8 cellular contexts compared by ENCODE assay signal in genomic region chr2:201642579-201643215, GRCh38. TPM values are rescaled to one million over a fixed set of nuclear protein-coding genes. Genes with fewer than 3 reads are reported as not detected.
DNase-seq lines count a peak whose midpoint lies in the region; ATAC-seq and TF ChIP-seq lines count a peak whose summit lies in the region.

No MANE protein-coding gene starts in this region.

- TF ChIP-seq CTCF in AG09309 (IDR thresholded peaks at IDR 0.05; ENCODE audit: control insufficient read depth, insufficient read depth, low read depth, low read length, missing control alignments) (no peak), lower leg skin (IDR thresholded peaks at IDR 0.05) (no peak)

- in situ Hi-C loops in GM18951 (cut with MboI; ENCODE audit: low sequenced_read_pairs, unreplicated experiment), result no loop called here

- 0 to 1% methylated on average over 43 to 52 of the region's 56 CpGs for WGBS in lower leg skin, 2 donors

- DNase-seq in AG09309 (ENCODE audit: low read depth) (no peak), NCI-H510A (lab: John Stamatoyannopoulos, UW) (peak; percentile 61), dermis microvascular lymphatic vessel endothelial cell (ENCODE audit: low read depth in 2 of 2) (peak; percentile 52 to 82), lower leg skin (ENCODE audit: low spot score in 2 of 2) (peak; percentile 67 to 96)
- DNase-seq in activated CD4-positive, alpha-beta T cell treated with anti-CD3 and anti-CD28 coated beads, Interleukin-2, amount 50 U/mL, for 4 hours, result peak; percentile 73 to 75
- peak; percentile 75 to 85 for DNase-seq in stimulated activated CD4-positive, alpha-beta T cell treated with anti-CD3 and anti-CD28 coated beads, Interleukin-4, amount 100 ng/mL, for 4 hours

- intact Hi-C loops in lower leg skin (cut with DNase I; ENCODE audit: low total_unique reads), result no loop called here

- peak; percentile 81 for ATAC-seq in HG03175 (IDR thresholded peaks at IDR 0.05; ENCODE audit: unreplicated experiment)

- TF ChIP-seq POLR2A in GM18951 (IDR thresholded peaks at IDR 0.05; ENCODE audit: extremely low read depth, insufficient read depth, insufficient read length), result peak; percentile 77
- peak in 1 of 2 donors; percentile 10 for TF ChIP-seq POLR2A in lower leg skin (IDR thresholded peaks at IDR 0.05)

- peak overlapping the region; percentile 87 for H3K4me3 ChIP-seq in AG09309 (ENCODE audit: control insufficient read depth, low read depth, low read length)
- H3K4me3 ChIP-seq in lower leg skin (ENCODE audit: low read depth, poor library complexity, severe bottlenecking), result peak overlapping the region; percentile 90

RNA-seq across cellular contexts. Expression of gene TMEM237, which starts 0.6 kb away (rescaled TPM):
- 18.9 and 23.6 TPM in 2 replicates for total RNA-seq in dermis microvascular lymphatic vessel endothelial cell
- 10 to 100 TPM; 39.1 to 69.4 (median 47.9) TPM for total RNA-seq in lower leg skin

RNA-seq across cellular contexts. Expression of gene MPP4, which starts 55.7 kb away (rescaled TPM):
- 0.76 and 1.5 TPM in 2 replicates for total RNA-seq in dermis microvascular lymphatic vessel endothelial cell
- under 1 TPM in 1 of 4 donors, not detected in 3; 0.58 TPM for total RNA-seq in lower leg skin
